Comparison of ENCODE assay signal across 8 cellular contexts in the genomic region with DNA sequence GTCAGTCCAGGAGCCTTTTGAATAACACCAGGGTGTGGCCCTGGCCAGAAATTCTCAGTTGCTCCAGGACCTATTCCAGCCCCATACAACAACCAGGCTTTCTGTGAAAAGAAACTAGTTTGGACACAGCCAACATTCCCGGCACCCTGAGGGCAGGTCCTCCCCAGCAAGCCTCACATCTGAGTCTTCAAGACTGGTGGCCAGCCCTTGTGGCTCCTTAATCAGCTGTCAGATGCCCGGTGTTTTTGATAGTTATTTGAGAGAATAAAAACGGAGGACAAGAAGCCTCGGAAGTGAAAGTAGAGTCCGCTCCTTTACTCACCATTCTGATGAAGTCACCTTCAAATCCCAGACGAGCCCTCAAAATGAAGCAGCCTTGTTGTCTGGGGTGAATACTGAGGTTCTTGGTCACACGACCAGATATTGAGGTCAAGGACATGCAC. TPM values are rescaled to one million over a fixed set of nuclear protein-coding genes. Genes with fewer than 3 reads are reported as not detected.
DNase-seq lines count a peak whose midpoint lies in the region; ATAC-seq, FAIRE-seq and TF ChIP-seq lines count a peak whose summit lies in the region.

No MANE protein-coding gene starts in this region.

- no peaks in the 10 kb centered on the region for H3K27me3 ChIP-seq in bronchial epithelial cell (ENCODE audit: control insufficient read depth, insufficient read depth, low read length)

- FAIRE-seq in bronchial epithelial cell (lab: Jason Lieb, UNC) = no peak

- no peak for TF ChIP-seq CTCF in bronchial epithelial cell (IDR thresholded peaks at IDR 0.05; ENCODE audit: insufficient read depth, low read length, severe bottlenecking)

- ATAC-seq in HG02884 (IDR thresholded peaks at IDR 0.05; ENCODE audit: unreplicated experiment) = peak; percentile 6

- peaks cover 6% of the 10 kb centered on the region for H3K36me3 ChIP-seq in bronchial epithelial cell (ENCODE audit: control insufficient read depth, insufficient read depth, low read length)

- intact Hi-C loops in posterior vena cava (cut with DNase I) = loop anchor here in 1 of 2 donors (5.0 kb wide), 1 partner anchor 56 kb away; a partner anchor contains a TSS

- peak; percentile 9 for DNase-seq in Ammon's horn (ENCODE audit: low spot score)
- DNase-seq in bronchial epithelial cell (ENCODE audit: low read depth) = peak; percentile 63
- peak; percentile 19 for DNase-seq in mucosa of gallbladder (ENCODE audit: low spot score)
- no peak for DNase-seq in DMS153 treated with DMSO at 0.1 percent for 48 hours (lab: John Stamatoyannopoulos, UW; ENCODE audit: unreplicated experiment)
- no peak for DNase-seq in posterior vena cava (ENCODE audit: low spot score)
- DNase-seq in NCI-H2081 (lab: John Stamatoyannopoulos, UW) = no peak
- no peak for DNase-seq in DMS53 (lab: John Stamatoyannopoulos, UW)

- no peak overlapping the region for H3K4me3 ChIP-seq in bronchial epithelial cell (ENCODE audit: low read depth, low read length)

RNA-seq across cellular contexts. Expression of a gene that starts 31.0 kb away (rescaled TPM):
- total RNA-seq in bronchial epithelial cell (8.3 and 9.5 TPM in 2 replicates), mucosa of gallbladder (29.0 TPM), posterior vena cava (10 to 100 TPM; 10.4 to 11.5 TPM)

RNA-seq across cellular contexts. Expression of a gene that starts 56.6 kb away (rescaled TPM):
- total RNA-seq in bronchial epithelial cell = 15.0 and 26.4 TPM in 2 replicates
- 2,875 TPM for total RNA-seq in mucosa of gallbladder
- 10 to 100 TPM; 90.8 to 92.2 TPM for total RNA-seq in posterior vena cava

Comparison
In these comparisons a context has a peak if more than half of its experiments do, and no peak if none do; other contexts are left out.
1. DNase-seq: peak in Ammon's horn (single experiment), bronchial epithelial cell (single experiment) and mucosa of gallbladder (single experiment); none in DMS153 treated with DMSO at 0.1 percent for 48 hours (single experiment), posterior vena cava (single experiment), NCI-H2081 (0 of 2) and DMS53 (single experiment).
2. RNA of a gene that starts 56.6 kb away (total RNA-seq): 2,875 TPM in mucosa of gallbladder (single experiment); 90.8 to 92.2 TPM in posterior vena cava and 15.0 to 26.4 TPM in bronchial epithelial cell; every median in the first group is over 10 times any median in the second.